ENCODE assay signal across 8 cellular contexts in genomic region chr10:111077715-111078504, GRCh38. TPM values are rescaled to one million over a fixed set of nuclear protein-coding genes. Genes with fewer than 3 reads are reported as not detected.
A peak's percentile ranks its signal among the peaks of the same experiment; 100 is the strongest.
DNase-seq lines count a peak whose midpoint lies in the region; ATAC-seq and TF ChIP-seq lines count a peak whose summit lies in the region.

No MANE protein-coding gene starts in this region.

- H3K27ac Mint-ChIP-seq in T-helper 1 cell treated with Interleukin-12 subunit alpha and Interleukin-12 subunit beta and Interleukin-4 antibody, amounts not matched to agents 30 μg/mL and 1 μg/mL, for 36 hours = no peak overlapping the region
- peak overlapping the region; percentile 11 for H3K27ac Mint-ChIP-seq in activated CD8-positive, alpha-beta memory T cell treated with anti-CD3 and anti-CD28 coated beads, Interleukin-2, amount 10 ng/mL, durations not matched to agents 7 days and 5 days

- no peak for TF ChIP-seq CTCF in right atrium auricular region (IDR thresholded peaks at IDR 0.05)

- H3K4me3 Mint-ChIP-seq in T-helper 1 cell treated with Interleukin-12 subunit alpha and Interleukin-12 subunit beta and Interleukin-4 antibody, amounts not matched to agents 30 μg/mL and 1 μg/mL, for 36 hours = peak overlapping the region; percentile 21
- H3K4me3 Mint-ChIP-seq in activated CD8-positive, alpha-beta memory T cell treated with anti-CD3 and anti-CD28 coated beads, Interleukin-2, amount 10 ng/mL, durations not matched to agents 7 days and 5 days = peak overlapping the region; percentile 56

- H3K4me2 ChIP-seq in skeletal muscle satellite cell (ENCODE audit: low read length) = peak overlapping the region; percentile 97

- DNase-seq in T-helper 1 cell (no peak), right atrium auricular region (ENCODE audit: low spot score) (peak; percentile 42), HuH-7.5 (ENCODE audit: low spot score) (no peak)
- DNase-seq in activated CD8-positive, alpha-beta memory T cell treated with anti-CD3 and anti-CD28 coated beads, Interleukin-2, amount 10 ng/mL, durations not matched to agents 7 days and 5 days = no peak

- H3K36me3 Mint-ChIP-seq in T-helper 1 cell treated with Interleukin-12 subunit alpha and Interleukin-12 subunit beta and Interleukin-4 antibody, amounts not matched to agents 30 μg/mL and 1 μg/mL, for 36 hours (ENCODE audit: low read depth) = no peaks in the 10 kb centered on the region
- peaks cover 2% of the 10 kb centered on the region for H3K36me3 Mint-ChIP-seq in activated CD8-positive, alpha-beta memory T cell treated with anti-CD3 and anti-CD28 coated beads, Interleukin-2, amount 10 ng/mL, durations not matched to agents 7 days and 5 days

- H3K9me3 ChIP-seq in right atrium auricular region (no peaks in the 10 kb centered on the region), skeletal muscle satellite cell (replicated peaks; ENCODE audit: low read length) (peaks cover 4% of the 10 kb centered on the region)

- peaks cover 66% of the 10 kb centered on the region for H3K27me3 Mint-ChIP-seq in T-helper 1 cell treated with Interleukin-12 subunit alpha and Interleukin-12 subunit beta and Interleukin-4 antibody, amounts not matched to agents 30 μg/mL and 1 μg/mL, for 36 hours (ENCODE audit: low read depth)
- peaks cover 65% of the 10 kb centered on the region for H3K27me3 Mint-ChIP-seq in activated CD8-positive, alpha-beta memory T cell treated with anti-CD3 and anti-CD28 coated beads, Interleukin-2, amount 10 ng/mL, durations not matched to agents 7 days and 5 days

- no peak for ATAC-seq in activated CD8-positive, alpha-beta memory T cell treated with anti-CD3 and anti-CD28 coated beads, Interleukin-2, amount 10 ng/mL, durations not matched to agents 7 days and 5 days
- ATAC-seq in HG02970 (IDR thresholded peaks at IDR 0.05; ENCODE audit: low FRiP score, unreplicated experiment) = no peak
- no peak for ATAC-seq in activated CD4-positive, CD25-positive, alpha-beta regulatory T cell treated with anti-CD3 and anti-CD28 coated beads, Interleukin-2, amount 50 U/mL, for 24 hours

- H3K4me1 Mint-ChIP-seq in T-helper 1 cell treated with Interleukin-12 subunit alpha and Interleukin-12 subunit beta and Interleukin-4 antibody, amounts not matched to agents 30 μg/mL and 1 μg/mL, for 36 hours (ENCODE audit: low read depth) = peaks cover 4% of the 10 kb centered on the region
- H3K4me1 Mint-ChIP-seq in activated CD8-positive, alpha-beta memory T cell treated with anti-CD3 and anti-CD28 coated beads, Interleukin-2, amount 10 ng/mL, durations not matched to agents 7 days and 5 days = peaks cover 13% of the 10 kb centered on the region

- no peaks in the 10 kb centered on the region for H3K9me3 Mint-ChIP-seq in T-helper 1 cell treated with Interleukin-12 subunit alpha and Interleukin-12 subunit beta and Interleukin-4 antibody, amounts not matched to agents 30 μg/mL and 1 μg/mL, for 36 hours
- H3K9me3 Mint-ChIP-seq in activated CD8-positive, alpha-beta memory T cell treated with anti-CD3 and anti-CD28 coated beads, Interleukin-2, amount 10 ng/mL, durations not matched to agents 7 days and 5 days (ENCODE audit: low read depth) = no peaks in the 10 kb centered on the region

- peaks cover 0 to 31% of the 10 kb centered on the region in 2 donors for H3K4me1 ChIP-seq in right atrium auricular region
- H3K4me1 ChIP-seq in skeletal muscle satellite cell (ENCODE audit: control insufficient read depth, insufficient read depth, low read length) = peaks cover 15% of the 10 kb centered on the region

- CTCF ChIA-PET in activated CD8-positive, alpha-beta memory T cell treated with anti-CD3 and anti-CD28 coated beads, Interleukin-2, amount 10 ng/mL, durations not matched to agents 7 days and 5 days (lab: Charles Lee) = interaction anchor here (1.3 to 3.2 kb wide), 5 partner anchors 9 to 521 kb away, joined by 4 to 15 read pairs (median 5); no protein-coding TSS in a partner anchor

- H3K4me3 ChIP-seq in right atrium auricular region = peak overlapping the region; percentile 33 to 55
- H3K4me3 ChIP-seq in skeletal muscle satellite cell (ENCODE audit: low read length) = peak overlapping the region; percentile 74

- H3K9ac ChIP-seq in skeletal muscle satellite cell (ENCODE audit: low read depth, low read length) = no peak overlapping the region

- H3K36me3 ChIP-seq in right atrium auricular region = no peaks in the 10 kb centered on the region
- no peaks in the 10 kb centered on the region for H3K36me3 ChIP-seq in skeletal muscle satellite cell (ENCODE audit: insufficient read depth, low read length)

- peak overlapping the region in 1 of 2 donors; percentile 48 for H3K27ac ChIP-seq in right atrium auricular region

- H3K27me3 ChIP-seq in right atrium auricular region (peaks cover 14 to 30% of the 10 kb centered on the region in 2 donors), skeletal muscle satellite cell (ENCODE audit: control insufficient read depth, insufficient read depth, low read length) (peaks cover 37% of the 10 kb centered on the region)

RNA-seq across cellular contexts. Expression of gene ADRA2A, which starts 1.1 kb away (rescaled TPM):
- total RNA-seq in activated CD8-positive, alpha-beta memory T cell treated with anti-CD3 and anti-CD28 coated beads, Interleukin-2, amount 10 ng/mL, durations not matched to agents 7 days and 5 days = not detected
- total RNA-seq in right atrium auricular region = 1 to 10 TPM; 1.2 to 1.4 TPM
- total RNA-seq in skeletal muscle satellite cell (2012; rRNA removed) = under 0.01 TPM in 2 replicates
